ENCODE assay signal across 8 cellular contexts in genomic region chr18:23573948-23574431, GRCh38. TPM values are rescaled to one million over a fixed set of nuclear protein-coding genes. Genes with fewer than 3 reads are reported as not detected.
DNase-seq lines count a peak whose midpoint lies in the region; ATAC-seq, FAIRE-seq and TF ChIP-seq lines count a peak whose summit lies in the region.

No MANE protein-coding gene starts in this region.

- DNase-seq in T-helper 2 cell (peak in 3 of 5 experiments; percentile 3 to 77 (median 53)), endothelial cell of umbilical vein (ENCODE audit: low read depth, low spot score) (peak; percentile 25), psoas muscle (peak in 1 of 2 donors; percentile 30)

- BruUV-seq in endothelial cell of umbilical vein (replicated peaks; lab: Mats Ljungman, UMichigan): no TSS peak

- 56 to 66% (median 60%) methylated on average over 6 of the region's 6 CpGs for WGBS in psoas muscle, 3 donors

- ATAC-seq in GM18520 (IDR thresholded peaks at IDR 0.05; ENCODE audit: unreplicated experiment) (peak; percentile 64), psoas muscle (peak; percentile 55 to 72 (median 68)), GM19452 (IDR thresholded peaks at IDR 0.05; ENCODE audit: unreplicated experiment) (no peak), GM18861 (IDR thresholded peaks at IDR 0.05; ENCODE audit: unreplicated experiment) (no peak), HG03159 (IDR thresholded peaks at IDR 0.05; ENCODE audit: unreplicated experiment) (no peak), GM18517 (IDR thresholded peaks at IDR 0.05; ENCODE audit: unreplicated experiment) (no peak)

- FAIRE-seq in endothelial cell of umbilical vein (lab: Jason Lieb, UNC): no peak

- POLR2A ChIA-PET in endothelial cell of umbilical vein (lab: Charles Lee): no interaction called here

- H4K20me1 ChIP-seq in endothelial cell of umbilical vein (replicated peaks; ENCODE audit: control insufficient read depth, extremely low read depth, insufficient read depth, low read length): peaks cover under 1% of the 10 kb centered on the region

- H3K9me1 ChIP-seq in endothelial cell of umbilical vein (replicated peaks; ENCODE audit: control insufficient read depth, extremely low read depth, insufficient read depth, low read length): no peaks in the 10 kb centered on the region

- no peak overlapping the region for H3K4me3 ChIP-seq in endothelial cell of umbilical vein (replicated peaks in 1 of 3; ENCODE audit: insufficient read depth in 1 of 3, low read depth in 1 of 3, low read length in 3 of 3)
- H3K4me3 ChIP-seq in psoas muscle: no peak overlapping the region

- H3K9me3 ChIP-seq in endothelial cell of umbilical vein (replicated peaks; ENCODE audit: control insufficient read depth, insufficient read depth, low read length) (no peaks in the 10 kb centered on the region), psoas muscle (no peaks in the 10 kb centered on the region)

- H3K4me2 ChIP-seq in endothelial cell of umbilical vein (ENCODE audit: insufficient read depth, low read length): no peak overlapping the region

- H3K36me3 ChIP-seq in endothelial cell of umbilical vein (ENCODE audit: control insufficient read depth in 2 of 2, extremely low read depth in 1 of 2, insufficient read depth in 2 of 2, low read length in 2 of 2) (peaks cover 0 to 3% of the 10 kb centered on the region in 2 experiments), psoas muscle (ENCODE audit: insufficient read depth in 1 of 2, low read depth in 1 of 2) (peaks cover 10 to 54% of the 10 kb centered on the region in 2 donors)

- TF ChIP-seq CTCF in endothelial cell of umbilical vein (IDR thresholded peaks at IDR 0.05; ENCODE audit: extremely low read depth in 1 of 2, insufficient read depth in 1 of 2, low read depth in 1 of 2, low read length in 2 of 2): no peak
- no peak for TF ChIP-seq CTCF in psoas muscle (IDR thresholded peaks at IDR 0.05)

- H3K9ac ChIP-seq in endothelial cell of umbilical vein (replicated peaks; ENCODE audit: extremely low read depth, insufficient read depth, low read length): no peak overlapping the region

- TF ChIP-seq POLR2A in endothelial cell of umbilical vein (IDR thresholded peaks at IDR 0.05; ENCODE audit: low read depth, low read length): no peak

- no peak overlapping the region for H3K27ac ChIP-seq in endothelial cell of umbilical vein (ENCODE audit: insufficient read depth, low read depth, low read length)
- H3K27ac ChIP-seq in psoas muscle: no peak overlapping the region

- CTCF ChIA-PET in endothelial cell of umbilical vein (lab: Charles Lee): interaction anchor here (1.1 kb wide), 1 partner anchor 12 kb away, joined by 3 read pairs; no protein-coding TSS in a partner anchor

- dilution Hi-C loops in endothelial cell of umbilical vein (cut with MboI; ENCODE audit: extremely low pct_ligation_motif_present, low sequenced_read_pairs): no loop called here

- peaks cover 12% of the 10 kb centered on the region for H3K4me1 ChIP-seq in endothelial cell of umbilical vein (ENCODE audit: control insufficient read depth, extremely low read depth, insufficient read depth, low read length)
- peaks cover 24% of the 10 kb centered on the region for H3K4me1 ChIP-seq in psoas muscle

- peaks cover 32% of the 10 kb centered on the region for H3K79me2 ChIP-seq in endothelial cell of umbilical vein (ENCODE audit: control insufficient read depth, insufficient read depth, low read length)

- H2AFZ ChIP-seq in endothelial cell of umbilical vein (ENCODE audit: low read depth, low read length): no peak overlapping the region

- H3K27me3 ChIP-seq in endothelial cell of umbilical vein (ENCODE audit: control insufficient read depth in 2 of 2, insufficient read depth in 2 of 2, low read length in 2 of 2) (no peaks in the 10 kb centered on the region), psoas muscle (ENCODE audit: insufficient read depth in 3 of 3, low read length in 2 of 3) (no peaks in the 10 kb centered on the region)

- intact Hi-C loops in endothelial cell of umbilical vein (cut with micrococcal nuclease): no loop called here
- intact Hi-C loops in psoas muscle (cut with DNase I): no loop called here

TF ChIP-seq in endothelial cell of umbilical vein, 7 proteins besides CTCF, POLR2A, EP300 and RAD21:
- TF ChIP-seq POLR2AphosphoS5 (IDR thresholded peaks at IDR 0.05; ENCODE audit: insufficient read depth, low read depth, low read length): no peak
- no peak for TF ChIP-seq MYC (IDR thresholded peaks at IDR 0.05; ENCODE audit: low read depth, low read length)
- no peak for TF ChIP-seq JUN (IDR thresholded peaks at IDR 0.05; ENCODE audit: borderline replicate concordance, insufficient read depth, insufficient read length, low read depth)
- no peak for TF ChIP-seq MAX (IDR thresholded peaks at IDR 0.05; ENCODE audit: insufficient read depth, insufficient read length)
- TF ChIP-seq EZH2 (IDR thresholded peaks at IDR 0.05; ENCODE audit: borderline replicate concordance, low read depth, low read length, severe bottlenecking): no peak
- TF ChIP-seq FOS (IDR thresholded peaks at IDR 0.05; ENCODE audit: borderline replicate concordance, insufficient read depth, low read length): no peak
- no peak for TF ChIP-seq GATA2 (IDR thresholded peaks at IDR 0.05; ENCODE audit: insufficient read depth, insufficient read length, low read depth, low read length)

RNA-seq across cellular contexts. Expression of gene NPC1, which starts 12.3 kb away (rescaled TPM):
- total RNA-seq in endothelial cell of umbilical vein: 45.2 and 58.2 TPM in 2 replicates
- polyA plus RNA-seq in endothelial cell of umbilical vein: 38.9 and 40.6 TPM in 2 replicates
- polyA plus RNA-seq in endothelial cell of umbilical vein (2011; cell fraction: cytosol; rRNA removed): 33.1 and 33.7 TPM in 2 replicates
- 62.0 and 72.7 TPM in 2 replicates for polyA plus RNA-seq in endothelial cell of umbilical vein (2011; cell fraction: nucleus; rRNA removed)
- polyA plus RNA-seq in endothelial cell of umbilical vein (2012): 27.2 and 39.7 TPM in 2 replicates
- 104 and 109 TPM in 2 replicates for polyA minus RNA-seq in endothelial cell of umbilical vein
- 82.0 TPM for polyA minus RNA-seq in endothelial cell of umbilical vein (2011; cell fraction: cytosol; rRNA and poly(A)+ RNA removed)
- polyA minus RNA-seq in endothelial cell of umbilical vein (2011; cell fraction: nucleus; rRNA and poly(A)+ RNA removed): 71.9 and 106 TPM in 2 replicates
- 10 to 100 TPM; 27.6 to 58.0 (median 41.8) TPM for total RNA-seq in psoas muscle
- polyA plus RNA-seq in psoas muscle: 100 to 1,000 TPM in 1 of 3 donors, 10 to 100 TPM in 2; 24.8 to 126 (median 30.3) TPM

Comparison
In these comparisons a context has a peak if more than half of its experiments do, and no peak if none do; other contexts are left out.
1. ATAC-seq: peak in GM18520 (single experiment) and psoas muscle (4 of 4); none in GM19452 (single experiment), GM18861 (single experiment), HG03159 (single experiment) and GM18517 (single experiment).